21 cellular contexts compared by ENCODE assay signal in genomic region chr11:130550984-130551383, GRCh38.
"Had no signal": no experiment of that assay in that cellular context is flagged by ENCODE, and none has a peak within 500 bp of the region (broad histone marks: within the 10 kb centered on the region; RNA-seq: fewer than 3 reads in every experiment).

No MANE protein-coding gene starts in this region.

- H3K4me1 Mint-ChIP-seq: naive thymus-derived CD4-positive, alpha-beta T cell; stimulated activated naive B cell treated with anti-CD40 and anti-IgM and Interleukin-4, amounts not matched to agents 10 μg/mL and 1 μg/mL and 100 μg/mL, for 72 hours; stimulated activated naive CD8-positive, alpha-beta T cell treated with anti-CD3 and anti-CD28 coated beads, Interleukin-15, amount 100 ng/mL, for 72 hours had no signal

- H3K4me3 Mint-ChIP-seq: endodermal cell; naive thymus-derived CD4-positive, alpha-beta T cell; nephron progenitor cell; stimulated activated naive B cell treated with anti-CD40 and anti-IgM and Interleukin-4, amounts not matched to agents 10 μg/mL and 1 μg/mL and 100 μg/mL, for 72 hours; stimulated activated naive CD8-positive, alpha-beta T cell treated with anti-CD3 and anti-CD28 coated beads, Interleukin-15, amount 100 ng/mL, for 72 hours had no signal

- H3K27me3 ChIP-seq: foreskin keratinocyte, transverse colon had no signal

- H3K9me3 Mint-ChIP-seq: endodermal cell; naive thymus-derived CD4-positive, alpha-beta T cell; nephron progenitor cell; stimulated activated naive B cell treated with anti-CD40 and anti-IgM and Interleukin-4, amounts not matched to agents 10 μg/mL and 1 μg/mL and 100 μg/mL, for 72 hours; stimulated activated naive CD8-positive, alpha-beta T cell treated with anti-CD3 and anti-CD28 coated beads, Interleukin-15, amount 100 ng/mL, for 72 hours had no signal

- H3K27ac Mint-ChIP-seq: endodermal cell; naive thymus-derived CD4-positive, alpha-beta T cell; nephron progenitor cell; stimulated activated naive B cell treated with anti-CD40 and anti-IgM and Interleukin-4, amounts not matched to agents 10 μg/mL and 1 μg/mL and 100 μg/mL, for 72 hours; stimulated activated naive CD8-positive, alpha-beta T cell treated with anti-CD3 and anti-CD28 coated beads, Interleukin-15, amount 100 ng/mL, for 72 hours had no signal

- H3K36me3 Mint-ChIP-seq: naive thymus-derived CD4-positive, alpha-beta T cell; stimulated activated naive B cell treated with anti-CD40 and anti-IgM and Interleukin-4, amounts not matched to agents 10 μg/mL and 1 μg/mL and 100 μg/mL, for 72 hours had no signal

- H3K4me1 ChIP-seq: parathyroid adenoma, transverse colon had no signal

- DNase-seq: effector CD4-positive, alpha-beta T cell; endodermal cell; erythroblast; foreskin keratinocyte; hippocampal formation; left colon; mammary epithelial cell; naive thymus-derived CD4-positive, alpha-beta T cell; nephron progenitor cell; psoas muscle; retina; stimulated activated CD4-positive, alpha-beta T cell treated with anti-CD3 and anti-CD28 coated beads, Interleukin-2, amount 100 ng/mL, for 24 hours; stimulated activated CD4-positive, alpha-beta T cell treated with anti-CD3 and anti-CD28 coated beads, Interleukin-4, amount 100 ng/mL, for 4 hours; stimulated activated naive B cell treated with anti-CD40 and anti-IgM and Interleukin-4, amounts not matched to agents 10 μg/mL and 1 μg/mL and 100 μg/mL, for 72 hours; stimulated activated naive CD8-positive, alpha-beta T cell treated with anti-CD3 and anti-CD28 coated beads, Interleukin-15, amount 100 ng/mL, for 72 hours; substantia nigra; transverse colon had no signal

- H3K9me3 ChIP-seq: psoas muscle, thoracic aorta, transverse colon had no signal

- H3K27ac ChIP-seq: coronary artery, foreskin keratinocyte, parathyroid adenoma, psoas muscle, thoracic aorta, transverse colon had no signal

- H3K36me3 ChIP-seq: thoracic aorta, transverse colon had no signal

- H3K4me3 ChIP-seq: coronary artery, psoas muscle, thoracic aorta, transverse colon had no signal

- ATAC-seq: foreskin keratinocyte; left colon; naive thymus-derived CD4-positive, alpha-beta T cell; psoas muscle; sciatic nerve; stimulated activated naive B cell treated with anti-CD40 and anti-IgM and Interleukin-4, amounts not matched to agents 10 μg/mL and 1 μg/mL and 100 μg/mL, for 72 hours; stimulated activated naive CD8-positive, alpha-beta T cell treated with anti-CD3 and anti-CD28 coated beads, Interleukin-15, amount 100 ng/mL, for 72 hours had no signal
